Comparison of ENCODE assay signal across 18 cellular contexts in genomic region chr2:232886632-232887031, GRCh38.
"Had no signal": no experiment of that assay in that cellular context is flagged by ENCODE, and none has a peak within 500 bp of the region (broad histone marks: within the 10 kb centered on the region; RNA-seq: fewer than 3 reads in every experiment).

No MANE protein-coding gene starts in this region.

- H3K9me3 Mint-ChIP-seq: activated CD4-positive, alpha-beta memory T cell treated with anti-CD3 and anti-CD28 coated beads for 36 hours; memory B cell; stimulated activated memory B cell treated with anti-CD40 and anti-IgM and Interleukin-4, amounts not matched to agents 10 μg/mL and 1 μg/mL and 100 μg/mL, for 72 hours; type B pancreatic cell had no signal

- H3K27me3 Mint-ChIP-seq: type B pancreatic cell had no signal

- H3K27ac ChIP-seq: colonic mucosa, pancreas, spleen, testis, WERI-Rb-1 had no signal

- H3K4me3 ChIP-seq: colonic mucosa, pancreas, spleen, testis had no signal

- H3K4me1 Mint-ChIP-seq: activated CD4-positive, alpha-beta T cell treated with anti-CD3 and anti-CD28 coated beads for 36 hours had no signal

- H3K36me3 ChIP-seq: colonic mucosa, pancreas, spleen, WERI-Rb-1 had no signal

- DNase-seq: activated CD4-positive, alpha-beta memory T cell treated with anti-CD3 and anti-CD28 coated beads for 36 hours; activated CD4-positive, alpha-beta T cell treated with anti-CD3 and anti-CD28 coated beads for 36 hours; amygdala; caudate nucleus; erythroblast; foreskin melanocyte; stimulated activated CD4-positive, alpha-beta T cell treated with anti-CD3 and anti-CD28 coated beads, Interleukin-4, amount 100 ng/mL, for 4 hours had no signal

- H3K27me3 ChIP-seq: colonic mucosa, pancreas, testis had no signal

- FAIRE-seq: endometrium, keratinocyte, pancreas had no signal

- H3K36me3 Mint-ChIP-seq: activated CD4-positive, alpha-beta memory T cell treated with anti-CD3 and anti-CD28 coated beads for 36 hours; activated naive CD8-positive, alpha-beta T cell; memory B cell; stimulated activated memory B cell treated with anti-CD40 and anti-IgM and Interleukin-4, amounts not matched to agents 10 μg/mL and 1 μg/mL and 100 μg/mL, for 72 hours; type B pancreatic cell had no signal

- H3K4me1 ChIP-seq: colonic mucosa had no signal

- H3K9me3 ChIP-seq: colonic mucosa, pancreas, spleen, testis had no signal

- H3K27ac Mint-ChIP-seq: activated CD4-positive, alpha-beta memory T cell treated with anti-CD3 and anti-CD28 coated beads for 36 hours; activated CD4-positive, alpha-beta T cell treated with anti-CD3 and anti-CD28 coated beads for 36 hours; activated naive CD8-positive, alpha-beta T cell; memory B cell; stimulated activated memory B cell treated with anti-CD40 and anti-IgM and Interleukin-4, amounts not matched to agents 10 μg/mL and 1 μg/mL and 100 μg/mL, for 72 hours had no signal

- ATAC-seq: activated CD4-positive, alpha-beta T cell treated with anti-CD3 and anti-CD28 coated beads for 36 hours; pancreas; stimulated activated memory B cell treated with anti-CD40 and anti-IgM and Interleukin-4, amounts not matched to agents 10 μg/mL and 1 μg/mL and 100 μg/mL, for 72 hours had no signal

- H3K4me3 Mint-ChIP-seq: activated CD4-positive, alpha-beta memory T cell treated with anti-CD3 and anti-CD28 coated beads for 36 hours; activated CD4-positive, alpha-beta T cell treated with anti-CD3 and anti-CD28 coated beads for 36 hours; activated naive CD8-positive, alpha-beta T cell; memory B cell; stimulated activated memory B cell treated with anti-CD40 and anti-IgM and Interleukin-4, amounts not matched to agents 10 μg/mL and 1 μg/mL and 100 μg/mL, for 72 hours had no signal
